Comparison of ENCODE assay signal across 8 cellular contexts in genomic region chr12:120902846-120903381, GRCh38. TPM values are rescaled to one million over a fixed set of nuclear protein-coding genes. Genes with fewer than 3 reads are reported as not detected.
DNase-seq lines count a peak whose midpoint lies in the region; ATAC-seq and TF ChIP-seq lines count a peak whose summit lies in the region.

No MANE protein-coding gene starts in this region.

- peaks cover 12% of the 10 kb centered on the region for H3K27me3 Mint-ChIP-seq in brain

- ATAC-seq in aorta (ENCODE audit: low FRiP score): no peak
- no peak for ATAC-seq in HG03175 (IDR thresholded peaks at IDR 0.05; ENCODE audit: unreplicated experiment)
- ATAC-seq in HG03108 (IDR thresholded peaks at IDR 0.05; ENCODE audit: unreplicated experiment): no peak

- peak overlapping the region; percentile 94 for H3K4me2 ChIP-seq in mesenchymal stem cell (ENCODE audit: low read length, poor library complexity, severe bottlenecking)

- no peak overlapping the region for H2BK5ac ChIP-seq in mesenchymal stem cell (ENCODE audit: low read depth, low read length, poor library complexity, severe bottlenecking)

- H3K9me3 Mint-ChIP-seq in brain: peaks cover 0 to 2% (median 0%) of the 10 kb centered on the region in 5 experiments

- H4K8ac ChIP-seq in mesenchymal stem cell (ENCODE audit: low read length): no peak overlapping the region

- H2AK5ac ChIP-seq in mesenchymal stem cell (ENCODE audit: low read length, severe bottlenecking): no peak overlapping the region

- intact Hi-C loops in aorta (cut with DNase I): loop anchor here in 1 of 2 donors (10.0 kb wide), 1 partner anchor 68 kb away; no protein-coding TSS in a partner anchor

- no peak overlapping the region for H3K27ac ChIP-seq in mesenchymal stem cell (ENCODE audit: low read length, poor library complexity, severe bottlenecking)
- no peak overlapping the region for H3K27ac ChIP-seq in aorta (ENCODE audit: low read depth in 1 of 2, low read length in 2 of 2)

- H3K27ac Mint-ChIP-seq in brain: peak overlapping the region; percentile 95 to 98 (median 97)

- peaks cover 60% of the 10 kb centered on the region for H3K4me1 Mint-ChIP-seq in brain

- H2BK12ac ChIP-seq in mesenchymal stem cell (ENCODE audit: low read length in 2 of 2): no peak overlapping the region

- H3K27me3 ChIP-seq in mesenchymal stem cell (ENCODE audit: control insufficient read depth in 1 of 2, insufficient read depth in 1 of 2, low read length in 2 of 2) (no peaks in the 10 kb centered on the region), aorta (ENCODE audit: control insufficient read depth in 1 of 2, insufficient read depth in 2 of 2, low read length in 1 of 2) (no peaks in the 10 kb centered on the region)

- H2BK15ac ChIP-seq in mesenchymal stem cell (ENCODE audit: low read depth, poor library complexity, severe bottlenecking): peak overlapping the region; percentile 19

- peak overlapping the region in 1 of 2 experiments; percentile 54 for H3K4ac ChIP-seq in mesenchymal stem cell (ENCODE audit: low read depth in 1 of 2, low read length in 2 of 2)

- no peak overlapping the region for H2AFZ ChIP-seq in mesenchymal stem cell (ENCODE audit: low read depth, low read length)

- H3K4me3 ChIP-seq in mesenchymal stem cell (ENCODE audit: insufficient read depth in 1 of 2, low read depth in 1 of 2, low read length in 2 of 2): peak overlapping the region; percentile 94 to 98
- H3K4me3 ChIP-seq in aorta (ENCODE audit: low read length in 2 of 2): peak overlapping the region; percentile 93 to 98

- H3K4me3 Mint-ChIP-seq in brain: peak overlapping the region; percentile 85 to 100 (median 100)

- no peaks in the 10 kb centered on the region for H3K36me3 ChIP-seq in mesenchymal stem cell (ENCODE audit: control insufficient read depth in 1 of 2, insufficient read depth in 2 of 2, low read depth in 1 of 2, low read length in 2 of 2)
- no peaks in the 10 kb centered on the region for H3K36me3 ChIP-seq in aorta (ENCODE audit: control insufficient read depth in 1 of 2, insufficient read depth in 2 of 2, low read length in 1 of 2)

- no peak overlapping the region for H4K91ac ChIP-seq in mesenchymal stem cell (ENCODE audit: low read length)

- H3K4me1 ChIP-seq in mesenchymal stem cell (ENCODE audit: control insufficient read depth, insufficient read depth, low read depth, low read length): peaks cover 8% of the 10 kb centered on the region
- peaks cover 1 to 8% of the 10 kb centered on the region in 2 donors for H3K4me1 ChIP-seq in aorta (ENCODE audit: control insufficient read depth in 1 of 2, insufficient read depth in 2 of 2, low read length in 2 of 2)

- H3K23ac ChIP-seq in mesenchymal stem cell (ENCODE audit: low read length in 2 of 2): no peak overlapping the region

- 31% methylated on average over 15 of the region's 15 CpGs for WGBS in mesenchymal stem cell
- WGBS in aorta, 2 donors: 9 to 12% methylated on average over 15 of the region's 15 CpGs

- H3K9ac ChIP-seq in mesenchymal stem cell (ENCODE audit: low read length): peak overlapping the region; percentile 87

- peaks cover 14% of the 10 kb centered on the region for H3K79me1 ChIP-seq in mesenchymal stem cell (replicated peaks; ENCODE audit: low read length, poor library complexity, severe bottlenecking)

- H3K9me3 ChIP-seq in mesenchymal stem cell (ENCODE audit: control insufficient read depth, low read length) (no peaks in the 10 kb centered on the region), aorta (ENCODE audit: control insufficient read depth, low read length) (no peaks in the 10 kb centered on the region)

- H3K36me3 Mint-ChIP-seq in brain: peaks cover 38% of the 10 kb centered on the region

- H2BK120ac ChIP-seq in mesenchymal stem cell (ENCODE audit: low read depth, low read length): no peak overlapping the region

- no peak overlapping the region for H3K14ac ChIP-seq in mesenchymal stem cell (ENCODE audit: low read length in 2 of 2)

- H3K18ac ChIP-seq in mesenchymal stem cell (ENCODE audit: low read depth in 1 of 2, low read length in 2 of 2): no peak overlapping the region

- TF ChIP-seq CTCF in brain (conservative IDR thresholded peaks at IDR 0.05): no peak

- peak; percentile 5 for DNase-seq in stimulated activated CD4-positive, alpha-beta T cell treated with anti-CD3 and anti-CD28 coated beads, Interleukin-15, amount 100 ng/mL, for 24 hours
- no peak for DNase-seq in stimulated activated CD4-positive, alpha-beta T cell treated with anti-CD3 and anti-CD28 coated beads, Interleukin-4, amount 100 ng/mL, for 1 hour
- no peak for DNase-seq in mesenchymal stem cell
- no peak for DNase-seq in aorta
- no peak for DNase-seq in amniotic stem cell (lab: John Stamatoyannopoulos, UW)

RNA-seq across cellular contexts. Expression of gene SPPL3, which starts 1.2 kb away (rescaled TPM):
- polyA plus RNA-seq in brain (ENCODE audit: insufficient read depth, low read depth, low replicate concordance) (52.9 TPM), aorta (10 to 100 TPM in 1 of 2 donors, 1 to 10 TPM in 1; 5.4 to 21.7 TPM)
- polyA plus RNA-seq in mesenchymal stem cell (2013, experiment 1 of 2): 64.9 TPM
- 67.8 TPM for polyA plus RNA-seq in mesenchymal stem cell (2013, experiment 2 of 2)
- total RNA-seq in aorta: 10 to 100 TPM; 33.1 to 48.9 TPM
